Comparison of ENCODE assay signal across 18 cellular contexts in the genomic region with DNA sequence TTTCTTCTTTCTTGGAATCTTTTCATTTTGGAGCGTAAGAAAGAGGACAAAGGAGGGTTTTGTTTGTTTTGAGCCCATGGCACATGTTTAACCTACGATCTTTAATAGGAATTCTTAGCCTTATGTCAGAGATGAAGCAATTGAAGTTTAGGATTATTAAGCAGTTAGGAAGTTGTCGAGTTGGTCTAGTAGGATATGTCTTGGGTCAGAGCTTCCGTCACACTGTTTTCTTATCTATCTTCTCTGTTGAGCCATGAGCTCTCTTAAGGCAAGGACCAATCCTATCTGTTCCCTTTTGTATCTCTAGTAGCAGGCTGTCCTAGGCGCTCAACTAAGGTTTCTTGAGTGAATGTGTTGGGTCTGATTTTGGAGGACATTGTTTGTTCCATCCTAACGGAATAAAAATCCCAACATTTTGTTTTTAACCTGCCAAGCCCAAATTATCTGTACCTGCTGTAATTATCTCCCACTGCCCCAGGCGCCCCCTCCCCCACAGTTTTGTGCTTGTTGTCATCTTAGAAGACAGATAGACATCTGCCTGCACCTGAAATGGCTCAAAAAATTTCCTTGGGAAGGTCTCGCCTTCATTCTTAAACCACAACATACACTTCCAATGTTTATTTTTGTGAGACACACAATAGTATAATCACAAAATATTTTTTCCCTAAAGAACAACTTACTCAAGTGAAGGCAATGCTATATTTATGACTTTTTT.
DNase-seq lines count a peak whose midpoint lies in the region; ATAC-seq and TF ChIP-seq lines count a peak whose summit lies in the region.
"Had no signal": no experiment of that assay in that cellular context is flagged by ENCODE, and none has a peak within 500 bp of the region (broad histone marks: within the 10 kb centered on the region; RNA-seq: fewer than 3 reads in every experiment).

No MANE protein-coding gene starts in this region.

- no peak for TF ChIP-seq CTCF in smooth muscle cell (IDR thresholded peaks at IDR 0.05; ENCODE audit: borderline replicate concordance, insufficient read depth, poor library complexity, severe bottlenecking)

- H3K4me1 ChIP-seq in smooth muscle cell (ENCODE audit: low read depth): peaks cover 8% of the 10 kb centered on the region

- H3K79me2 ChIP-seq in smooth muscle cell (ENCODE audit: low read depth): no peaks in the 10 kb centered on the region

- H3K9me3 ChIP-seq in smooth muscle cell (replicated peaks; ENCODE audit: low read depth): no peaks in the 10 kb centered on the region
- H3K9me3 ChIP-seq: left lung, neutrophil, Peyer's patch, SK-N-SH had no signal

- peak overlapping the region; percentile 58 for H2AFZ ChIP-seq in smooth muscle cell (ENCODE audit: low read depth)

- H3K4me3 ChIP-seq in smooth muscle cell: no peak overlapping the region
- H3K4me3 ChIP-seq: left lung, Peyer's patch had no signal

- no peaks in the 10 kb centered on the region for H4K20me1 ChIP-seq in smooth muscle cell (ENCODE audit: low read depth)

- H3K27me3 ChIP-seq in smooth muscle cell (ENCODE audit: low read depth): no peaks in the 10 kb centered on the region
- H3K27me3 ChIP-seq: left lung, Peyer's patch had no signal

- no peak for ATAC-seq in GM18868 (IDR thresholded peaks at IDR 0.05; ENCODE audit: unreplicated experiment)
- ATAC-seq in GM21737 (IDR thresholded peaks at IDR 0.05; ENCODE audit: unreplicated experiment): no peak
- ATAC-seq in GM19455 (IDR thresholded peaks at IDR 0.05; ENCODE audit: unreplicated experiment): no peak
- ATAC-seq: activated CD8-positive, alpha-beta memory T cell treated with anti-CD3 and anti-CD28 coated beads, Interleukin-2, amount 10 ng/mL, durations not matched to agents 7 days and 5 days; stimulated activated naive B cell treated with anti-CD40 and anti-IgM and Interleukin-4, amounts not matched to agents 10 μg/mL and 1 μg/mL and 100 μg/mL, for 72 hours had no signal

- peak overlapping the region; percentile 46 for H3K4me2 ChIP-seq in smooth muscle cell
- H3K4me2 ChIP-seq: SK-N-SH had no signal

- no peaks in the 10 kb centered on the region for H3K36me3 ChIP-seq in smooth muscle cell (ENCODE audit: low read depth)
- H3K36me3 ChIP-seq: left lung, neutrophil, Peyer's patch had no signal

- H3K27ac ChIP-seq in smooth muscle cell (ENCODE audit: low read depth): peak overlapping the region; percentile 39
- H3K27ac ChIP-seq: left lung, neutrophil had no signal

- DNase-seq in CMK (ENCODE audit: low read depth) (peak; percentile 9), SK-MEL-5 (ENCODE audit: low read depth, low spot score) (peak; percentile 11), foreskin melanocyte (peak; percentile 69), smooth muscle cell (lab: John Stamatoyannopoulos, UW; ENCODE audit: unreplicated experiment) (no peak), NOMO-1 treated with DMSO at 0.1 percent for 48 hours (lab: John Stamatoyannopoulos, UW; ENCODE audit: unreplicated experiment) (no peak)
- DNase-seq: activated CD8-positive, alpha-beta memory T cell treated with anti-CD3 and anti-CD28 coated beads, Interleukin-2, amount 10 ng/mL, durations not matched to agents 7 days and 5 days; activated naive CD8-positive, alpha-beta T cell treated with anti-CD3 and anti-CD28 coated beads, Interleukin-2, amount 10 ng/mL, durations not matched to agents 7 days and 5 days; left lung; NCI-H1694; NCI-H774; Peyer's patch; SK-N-SH; stimulated activated naive B cell treated with anti-CD40 and anti-IgM and Interleukin-4, amounts not matched to agents 10 μg/mL and 1 μg/mL and 100 μg/mL, for 72 hours; T1000 had no signal

- no peaks in the 10 kb centered on the region for H3F3A ChIP-seq in smooth muscle cell (ENCODE audit: low read depth)

- H3K9ac ChIP-seq in smooth muscle cell (ENCODE audit: low read depth): no peak overlapping the region
- H3K9ac ChIP-seq: SK-N-SH had no signal

- in situ Hi-C loops in SK-MEL-5 (cut with HindIII; ENCODE audit: low pct_unique_long_range_greater_than_20kb, low sequenced_read_pairs): no loop called here

- 75% methylated on average over 8 of the region's 8 CpGs for WGBS in smooth muscle cell (ENCODE audit: low lambda C conversion rate)

Comparison
In these comparisons a context has a peak if more than half of its experiments do, and no peak if none do; other contexts are left out.
1. DNase-seq: peak in CMK (single experiment), SK-MEL-5 (single experiment) and foreskin melanocyte (single experiment); none in smooth muscle cell (single experiment) and NOMO-1 treated with DMSO at 0.1 percent for 48 hours (single experiment).